Comparison of ENCODE assay signal across 8 cellular contexts in the genomic region with DNA sequence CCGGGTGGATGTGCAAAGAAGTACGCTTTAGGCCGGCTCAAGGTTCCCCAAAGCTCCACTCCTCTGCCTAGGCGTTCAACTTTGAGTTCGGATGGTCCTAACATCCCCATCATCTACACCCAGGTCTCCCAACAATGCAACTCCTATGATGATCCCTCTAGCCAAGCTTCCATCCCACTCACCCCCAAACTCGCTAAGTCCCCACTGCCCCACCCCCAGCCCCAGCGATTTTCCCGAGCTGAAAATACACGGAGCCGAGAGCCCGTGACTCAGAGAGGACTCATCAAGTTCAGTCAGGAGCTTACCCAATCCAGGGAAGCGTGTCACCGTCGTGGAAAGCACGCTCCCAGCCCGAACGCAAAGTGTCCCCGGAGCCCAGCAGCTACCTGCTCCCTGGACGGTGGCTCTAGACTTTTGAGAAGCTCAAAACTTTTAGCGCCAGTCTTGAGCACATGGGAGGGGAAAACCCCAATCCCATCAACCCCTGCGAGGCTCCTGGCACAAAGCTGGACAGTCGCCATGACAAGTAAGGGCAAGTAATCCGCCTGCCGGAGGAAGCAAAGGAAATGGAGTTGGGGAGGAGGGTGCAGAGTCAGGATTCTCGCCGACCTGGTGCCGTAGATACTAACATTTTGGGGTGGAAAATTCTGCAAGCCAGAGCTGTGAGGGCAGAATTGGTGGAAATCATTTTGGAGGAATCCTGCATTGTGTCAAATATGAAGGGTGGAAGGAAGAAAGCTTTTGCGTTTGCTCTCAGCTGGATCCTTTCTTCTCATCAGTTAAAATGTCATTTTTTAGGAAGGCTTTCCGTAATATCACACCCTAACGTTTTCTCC. TPM values are rescaled to one million over a fixed set of nuclear protein-coding genes. Genes with fewer than 3 reads are reported as not detected.
DNase-seq lines count a peak whose midpoint lies in the region; ATAC-seq and FAIRE-seq lines count a peak whose summit lies in the region.

A gene (minus strand): TSS at position 419 of the 836 bp plus-strand sequence. CDS start 10,896 bp downstream, outside the sequence.

- WGBS in neuronal stem cell (ENCODE audit: extremely low coverage in 2 of 2, insufficient read length in 2 of 2, insufficient replicate concordance in 1 of 2), 2 donors = no CpG with 5 or more reads among the region's 30 CpGs

- H3K4me3 ChIP-seq in SK-N-MC (peak within 1 kb of the TSS; percentile 96), neuronal stem cell (ENCODE audit: low read length in 2 of 2) (peak within 1 kb of the TSS; percentile 88 to 92)

- H2BK15ac ChIP-seq in neuronal stem cell (ENCODE audit: low read length) = peak within 1 kb of the TSS; percentile 84

- H3K27me3 Mint-ChIP-seq in activated naive CD4-positive, alpha-beta T cell treated with anti-CD3 and anti-CD28 coated beads, Interleukin-2, amount 10 ng/mL, durations not matched to agents 7 days and 5 days = peaks cover 5% of the 10 kb centered on the region

- peaks cover 17% of the 10 kb centered on the region for H3K36me3 ChIP-seq in SK-N-MC (ENCODE audit: insufficient read depth, low read length)
- peaks cover 4 to 46% of the 10 kb centered on the region in 2 donors for H3K36me3 ChIP-seq in neuronal stem cell (replicated peaks in 1 of 2; ENCODE audit: control insufficient read depth in 2 of 2, insufficient read depth in 2 of 2, low read length in 2 of 2)

- H3K14ac ChIP-seq in neuronal stem cell (ENCODE audit: low read length) = peak within 1 kb of the TSS; percentile 95

- H3K4ac ChIP-seq in neuronal stem cell (ENCODE audit: low read length) = no peak within 1 kb of the TSS

- no peak within 1 kb of the TSS for H2BK120ac ChIP-seq in neuronal stem cell (ENCODE audit: low read depth, low read length)

- no peak within 1 kb of the TSS for H2BK12ac ChIP-seq in neuronal stem cell (ENCODE audit: low read length)

- FAIRE-seq in frontal cortex (lab: Jason Lieb, UNC) = no peak

- H3K4me3 Mint-ChIP-seq in activated naive CD4-positive, alpha-beta T cell treated with anti-CD3 and anti-CD28 coated beads, Interleukin-2, amount 10 ng/mL, durations not matched to agents 7 days and 5 days = peak within 1 kb of the TSS; percentile 93

- no peak within 1 kb of the TSS for H4K91ac ChIP-seq in neuronal stem cell (ENCODE audit: low read depth, low read length, poor library complexity)

- CTCF ChIA-PET in activated naive CD4-positive, alpha-beta T cell treated with anti-CD3 and anti-CD28 coated beads, Interleukin-2, amount 10 ng/mL, durations not matched to agents 7 days and 5 days (lab: Charles Lee) = interaction anchor here (0.6 to 4.1 kb wide), 25 partner anchors 14 to 357 kb away, joined by 3 to 60 read pairs (median 6); a partner anchor contains a TSS

- peak within 1 kb of the TSS; percentile 99 for H3K27ac ChIP-seq in SK-N-MC
- H3K27ac ChIP-seq in neuronal stem cell (replicated peaks; ENCODE audit: low read length) = peak within 1 kb of the TSS; percentile 96

- peak within 1 kb of the TSS; percentile 95 for H3K18ac ChIP-seq in neuronal stem cell (ENCODE audit: low read length)

- H2AFZ ChIP-seq in neuronal stem cell (ENCODE audit: low read length) = peak within 1 kb of the TSS; percentile 77

- ATAC-seq in GM19395 (IDR thresholded peaks at IDR 0.05; ENCODE audit: unreplicated experiment) = peak; percentile 41

- H3K27me3 ChIP-seq in neuronal stem cell (ENCODE audit: control insufficient read depth in 3 of 3, insufficient read depth in 3 of 3, low read depth in 1 of 3, low read length in 3 of 3) = no peaks in the 10 kb centered on the region

- peak within 1 kb of the TSS; percentile 90 for H3K4me2 ChIP-seq in neuronal stem cell (ENCODE audit: insufficient read depth, low read length, poor library complexity, severe bottlenecking)

- peaks cover 5 to 13% of the 10 kb centered on the region in 2 donors for H3K4me1 ChIP-seq in neuronal stem cell (ENCODE audit: control insufficient read depth in 2 of 2, insufficient read depth in 1 of 2, low read depth in 1 of 2, low read length in 2 of 2)

- H3K27ac Mint-ChIP-seq in activated naive CD4-positive, alpha-beta T cell treated with anti-CD3 and anti-CD28 coated beads, Interleukin-2, amount 10 ng/mL, durations not matched to agents 7 days and 5 days = peak within 1 kb of the TSS; percentile 98

- peaks cover 2% of the 10 kb centered on the region for H3K79me1 ChIP-seq in neuronal stem cell (ENCODE audit: low read depth, low read length)

- H3K9me3 ChIP-seq in SK-N-MC (ENCODE audit: low read depth, low read length) (no peaks in the 10 kb centered on the region), neuronal stem cell (replicated peaks in 1 of 2; ENCODE audit: control insufficient read depth in 2 of 2, insufficient read depth in 1 of 2, low read depth in 1 of 2, low read length in 2 of 2) (no peaks in the 10 kb centered on the region)

- DNase-seq in AG08395 (ENCODE audit: low spot score) = peak; percentile 77
- DNase-seq in NCI-H1048 (lab: John Stamatoyannopoulos, UW) = peak; percentile 79
- DNase-seq in SK-N-MC (ENCODE audit: low read depth, low spot score) = peak; percentile 68
- DNase-seq in activated naive CD4-positive, alpha-beta T cell treated with anti-CD3 and anti-CD28 coated beads, Interleukin-2, amount 10 ng/mL, durations not matched to agents 7 days and 5 days = peak; percentile 94
- DNase-seq in frontal cortex (ENCODE audit: low spot score in 2 of 2) = peak; percentile 47 to 59
- peak; percentile 92 for DNase-seq in neuronal stem cell (ENCODE audit: low spot score)
- peak; percentile 86 for DNase-seq in stromal cell of bone marrow (ENCODE audit: low read depth)

- peaks cover 26% of the 10 kb centered on the region for H3K36me3 Mint-ChIP-seq in activated naive CD4-positive, alpha-beta T cell treated with anti-CD3 and anti-CD28 coated beads, Interleukin-2, amount 10 ng/mL, durations not matched to agents 7 days and 5 days

- peak within 1 kb of the TSS; percentile 83 for H3K23ac ChIP-seq in neuronal stem cell (ENCODE audit: low read depth, low read length, poor library complexity)

- no peaks in the 10 kb centered on the region for H3K9me3 Mint-ChIP-seq in activated naive CD4-positive, alpha-beta T cell treated with anti-CD3 and anti-CD28 coated beads, Interleukin-2, amount 10 ng/mL, durations not matched to agents 7 days and 5 days

- no peak within 1 kb of the TSS for H4K8ac ChIP-seq in neuronal stem cell (ENCODE audit: low read depth, low read length)

- peaks cover 46% of the 10 kb centered on the region for H3K4me1 Mint-ChIP-seq in activated naive CD4-positive, alpha-beta T cell treated with anti-CD3 and anti-CD28 coated beads, Interleukin-2, amount 10 ng/mL, durations not matched to agents 7 days and 5 days

- H3K9ac ChIP-seq in SK-N-MC (ENCODE audit: insufficient read length) (peak within 1 kb of the TSS; percentile 98), neuronal stem cell (ENCODE audit: low read depth, low read length, poor library complexity) (peak within 1 kb of the TSS; percentile 90)

- H2BK5ac ChIP-seq in neuronal stem cell (ENCODE audit: low read length) = peak within 1 kb of the TSS; percentile 94

- H2AK5ac ChIP-seq in neuronal stem cell (ENCODE audit: low read depth, low read length) = peak within 1 kb of the TSS; percentile 49

RNA-seq across cellular contexts. Expression of the gene that starts here (rescaled TPM):
- 6.9 TPM for total RNA-seq in frontal cortex
- 144 TPM for polyA plus RNA-seq in neuronal stem cell (2013, experiment 1 of 2)
- 143 TPM for polyA plus RNA-seq in neuronal stem cell (2013, experiment 2 of 2)

Comparison
In these comparisons a context has a peak if more than half of its experiments do, and no peak if none do; other contexts are left out.
1. Peak in every context shown above with its lines: DNase-seq, ATAC-seq, H3K4me3 ChIP-seq and H3K27ac ChIP-seq.